In genomic region chr3:105466072-105466471, GRCh38 we compare ENCODE assay signal across 19 cellular contexts.
DNase-seq lines count a peak whose midpoint lies in the region; ATAC-seq, FAIRE-seq and TF ChIP-seq lines count a peak whose summit lies in the region.
"Had no signal": no experiment of that assay in that cellular context is flagged by ENCODE, and none has a peak within 500 bp of the region (broad histone marks: within the 10 kb centered on the region; RNA-seq: fewer than 3 reads in every experiment).

No MANE protein-coding gene starts in this region.

- BruUV-seq in PC-9 (replicated peaks; lab: Mats Ljungman, UMichigan): no TSS peak

- H3K18ac ChIP-seq in trophoblast cell (ENCODE audit: low read length): no peak overlapping the region

- peak; percentile 32 for FAIRE-seq in keratinocyte (lab: Jason Lieb, UNC)
- FAIRE-seq: GM12878 had no signal

- intact Hi-C loops in PC-9 (cut with micrococcal nuclease; ENCODE audit: unreplicated experiment): no loop called here
- intact Hi-C loops in Right ventricle myocardium superior (cut with DNase I): no loop called here

- no peak overlapping the region for H4K12ac ChIP-seq in trophoblast cell (ENCODE audit: low read depth, low read length)

- no peaks in the 10 kb centered on the region for H3F3A ChIP-seq in PC-9 (ENCODE audit: insufficient read depth, low read depth)

- H4K91ac ChIP-seq in trophoblast cell (ENCODE audit: low read depth, low read length): no peak overlapping the region

- no peaks in the 10 kb centered on the region for H3K4me1 ChIP-seq in PC-9 (replicated peaks; ENCODE audit: insufficient read depth)
- H3K4me1 ChIP-seq in keratinocyte (ENCODE audit: control insufficient read depth, extremely low read depth, insufficient read depth, low read length): no peaks in the 10 kb centered on the region
- peaks cover 0 to 2% of the 10 kb centered on the region in 2 experiments for H3K4me1 ChIP-seq in trophoblast cell (ENCODE audit: control insufficient read depth in 1 of 2, insufficient read depth in 2 of 2, low read length in 2 of 2)

- H3K14ac ChIP-seq in trophoblast cell (ENCODE audit: low read length): no peak overlapping the region

- POLR2A ChIA-PET in PC-9 (lab: Charles Lee; ENCODE audit: unreplicated experiment): interaction anchor here (0.6 to 0.7 kb wide), 2 partner anchors 99 to 885 kb away, joined by 3 to 8 read pairs; partner anchors contain the start of gene ALCAM

- peak overlapping the region; percentile 75 for H3K23ac ChIP-seq in trophoblast cell (ENCODE audit: low read length)

- CTCF ChIA-PET in PC-9 (lab: Charles Lee): no interaction called here

- H3K4ac ChIP-seq in trophoblast cell (ENCODE audit: low read depth, low read length): no peak overlapping the region

- H3K36me3 Mint-ChIP-seq in activated T-helper 17 cell treated with anti-CD3 and anti-CD28 coated beads, Interleukin-2, amount 50 U/mL, for 72 hours (ENCODE audit: low read depth): no peaks in the 10 kb centered on the region

- peak; percentile 47 for DNase-seq in Ammon's horn (ENCODE audit: low spot score)
- no peak for DNase-seq in PC-9
- no peak for DNase-seq in keratinocyte (ENCODE audit: low read depth, low spot score)
- no peak for DNase-seq in trophoblast cell
- DNase-seq in nucleus accumbens (lab: John Stamatoyannopoulos, UW): no peak
- DNase-seq in middle frontal gyrus (ENCODE audit: extremely low spot score, low spot score): no peak
- no peak for DNase-seq in Right ventricle myocardium superior
- DNase-seq: EL, H7, NCI-H1417 treated with DMSO at 0.1 percent for 48 hours, NCI-H187 treated with DMSO at 0.1 percent for 48 hours, NCI-H526, PC-3 had no signal

- H3K9me3 ChIP-seq in PC-9 (ENCODE audit: insufficient read depth, low read depth): no peaks in the 10 kb centered on the region; the same call in 1 of the 2 replicates
- no peaks in the 10 kb centered on the region for H3K9me3 ChIP-seq in keratinocyte (ENCODE audit: control insufficient read depth, low read depth, low read length)
- no peaks in the 10 kb centered on the region for H3K9me3 ChIP-seq in trophoblast cell (ENCODE audit: insufficient read depth, low read depth, low read length)

- no peak for ATAC-seq in activated T-helper 17 cell treated with anti-CD3 and anti-CD28 coated beads, Interleukin-2, amount 50 U/mL, for 72 hours (replicated peaks)
- no peak for ATAC-seq in Right ventricle myocardium superior (ENCODE audit: poor library complexity)
- ATAC-seq: GM12878, PC-3 had no signal

- H2AFZ ChIP-seq in PC-9 (0 out of 2 replicates have a peak overlapping the region, but pooled peaks have one; percentile 4), keratinocyte (ENCODE audit: control insufficient read depth, low read length) (no peak overlapping the region), trophoblast cell (ENCODE audit: insufficient read depth, low read length, poor library complexity) (no peak overlapping the region)

- H3K79me2 ChIP-seq in PC-9 (ENCODE audit: low read depth) (no peaks in the 10 kb centered on the region), keratinocyte (ENCODE audit: control insufficient read depth, insufficient read depth, low read length) (peaks cover 48% of the 10 kb centered on the region), trophoblast cell (ENCODE audit: control insufficient read depth, insufficient read depth, low read length, poor library complexity) (no peaks in the 10 kb centered on the region)

- H3K4me1 Mint-ChIP-seq in activated T-helper 17 cell treated with anti-CD3 and anti-CD28 coated beads, Interleukin-2, amount 50 U/mL, for 72 hours: no peaks in the 10 kb centered on the region

- H3K27me3 ChIP-seq in PC-9 (ENCODE audit: insufficient read depth, low read depth): no peaks in the 10 kb centered on the region
- no peaks in the 10 kb centered on the region for H3K27me3 ChIP-seq in keratinocyte (ENCODE audit: control insufficient read depth, extremely low read depth, insufficient read depth, low read length)
- H3K27me3 ChIP-seq in trophoblast cell (ENCODE audit: insufficient read depth, low read length): no peaks in the 10 kb centered on the region

- H3K9ac ChIP-seq in keratinocyte (ENCODE audit: control insufficient read depth, extremely low read depth, insufficient read depth, low read length) (no peak overlapping the region), trophoblast cell (ENCODE audit: low read length) (no peak overlapping the region)

- H2AK5ac ChIP-seq in trophoblast cell (ENCODE audit: low read length): no peak overlapping the region

- peak overlapping the region; percentile 61 for H2BK12ac ChIP-seq in trophoblast cell (ENCODE audit: low read length)

- no peak overlapping the region for H4K8ac ChIP-seq in trophoblast cell (ENCODE audit: low read depth, low read length)

- H3K27ac Mint-ChIP-seq in activated T-helper 17 cell treated with anti-CD3 and anti-CD28 coated beads, Interleukin-2, amount 50 U/mL, for 72 hours: no peak overlapping the region
- H3K27ac Mint-ChIP-seq: B cell had no signal

- H3K79me1 ChIP-seq in trophoblast cell (ENCODE audit: low read length): peaks cover 2% of the 10 kb centered on the region

- H3K9me2 ChIP-seq in PC-9 (ENCODE audit: insufficient read depth): no peaks in the 10 kb centered on the region

- dilution Hi-C loops in keratinocyte (cut with MboI; ENCODE audit: extremely low pct_ligation_motif_present, low sequenced_read_pairs): no loop called here

- no peaks in the 10 kb centered on the region; the same call in 1 of the 2 replicates for H4K20me1 ChIP-seq in PC-9 (ENCODE audit: insufficient read depth)
- H4K20me1 ChIP-seq in keratinocyte (ENCODE audit: control insufficient read depth, extremely low read depth, insufficient read depth, low read length): no peaks in the 10 kb centered on the region

- no peak overlapping the region for H2BK120ac ChIP-seq in trophoblast cell (ENCODE audit: insufficient read depth, low read length, poor library complexity)

- no peak overlapping the region for H3K4me3 Mint-ChIP-seq in activated T-helper 17 cell treated with anti-CD3 and anti-CD28 coated beads, Interleukin-2, amount 50 U/mL, for 72 hours
- H3K4me3 Mint-ChIP-seq: B cell had no signal

- no peaks in the 10 kb centered on the region for H3K9me1 ChIP-seq in keratinocyte (ENCODE audit: control insufficient read depth, extremely low read depth, insufficient read depth, low read length)

- peak overlapping the region; percentile 39 for H2BK5ac ChIP-seq in trophoblast cell (ENCODE audit: low read depth, low read length, poor library complexity)

- WGBS in trophoblast cell (ENCODE audit: extremely low coverage, insufficient coverage, insufficient read length): no CpG with 5 or more reads among the region's 3 CpGs

- H3K36me3 ChIP-seq in PC-9 (ENCODE audit: low read depth): no peaks in the 10 kb centered on the region
- no peaks in the 10 kb centered on the region for H3K36me3 ChIP-seq in keratinocyte (ENCODE audit: control insufficient read depth in 2 of 2, extremely low read depth in 1 of 2, insufficient read depth in 2 of 2, low read length in 2 of 2)
- no peaks in the 10 kb centered on the region for H3K36me3 ChIP-seq in trophoblast cell (ENCODE audit: control insufficient read depth in 1 of 2, insufficient read depth in 2 of 2, low read length in 2 of 2)

- H3K27me3 Mint-ChIP-seq in activated T-helper 17 cell treated with anti-CD3 and anti-CD28 coated beads, Interleukin-2, amount 50 U/mL, for 72 hours: no peaks in the 10 kb centered on the region
- H3K27me3 Mint-ChIP-seq: B cell had no signal

- H3K4me2 ChIP-seq in PC-9 (no peak overlapping the region), keratinocyte (ENCODE audit: control insufficient read depth, extremely low read depth, insufficient read depth, low read depth, low read length) (no peak overlapping the region), trophoblast cell (ENCODE audit: low read length) (no peak overlapping the region)

- TF ChIP-seq CTCF in PC-9 (conservative IDR thresholded peaks at IDR 0.05) (no peak), keratinocyte (optimal IDR thresholded peaks at IDR 0.05 in 1 of 3, IDR thresholded peaks at IDR 0.05 in 1 of 3, conservative IDR thresholded peaks at IDR 0.05 in 1 of 3; ENCODE audit: extremely low read depth in 1 of 3, insufficient read depth in 2 of 3, low read length in 3 of 3) (no peak)

- H3K27ac ChIP-seq in PC-9: no peak overlapping the region
- no peak overlapping the region for H3K27ac ChIP-seq in keratinocyte (ENCODE audit: control insufficient read depth, insufficient read depth, low read length)
- no peak overlapping the region for H3K27ac ChIP-seq in trophoblast cell (ENCODE audit: low read depth, low read length)
- H3K27ac ChIP-seq: 22Rv1, HL-60, RWPE1 had no signal

- H3K9me3 Mint-ChIP-seq in activated T-helper 17 cell treated with anti-CD3 and anti-CD28 coated beads, Interleukin-2, amount 50 U/mL, for 72 hours: no peaks in the 10 kb centered on the region

- H3K4me3 ChIP-seq in PC-9: no peak overlapping the region
- H3K4me3 ChIP-seq in keratinocyte (ENCODE audit: control insufficient read depth in 2 of 3, extremely low read depth in 1 of 3, insufficient read depth in 2 of 3, low read depth in 1 of 3, low read length in 3 of 3): no peak overlapping the region
- H3K4me3 ChIP-seq in trophoblast cell (ENCODE audit: low read depth, low read length): no peak overlapping the region
- H3K4me3 ChIP-seq: GM12878 had no signal
